ENCODE assay signal across 1 cellular context in genomic region chr6:27178001-27178730, GRCh38.
TF ChIP-seq lines count a peak whose summit lies in the region.

No MANE protein-coding gene starts in this region.

TF ChIP-seq in K562, 482 proteins besides CTCF, POLR2A, EP300 and RAD21 (continued from another document and continues in another):
- TF ChIP-seq CLOCK (CRISPR knock-in tag; IDR thresholded peaks at IDR 0.05; ENCODE audit: borderline replicate concordance), result no peak
- TF ChIP-seq SNIP1 (IDR thresholded peaks at IDR 0.05; ENCODE audit: low read depth), result no peak
- no peak for TF ChIP-seq SAFB (IDR thresholded peaks at IDR 0.05; ENCODE audit: borderline replicate concordance, low read depth, low read length)
- no peak for TF ChIP-seq TARDBP (IDR thresholded peaks at IDR 0.05)
- TF ChIP-seq IRF1 (CRISPR knock-in tag; IDR thresholded peaks at IDR 0.05; ENCODE audit: borderline replicate concordance), result no peak
- TF ChIP-seq GABPB1 (CRISPR knock-in tag; IDR thresholded peaks at IDR 0.05), result no peak
- no peak for TF ChIP-seq THAP7 (CRISPR knock-in tag; IDR thresholded peaks at IDR 0.05)
- no peak for TF ChIP-seq RCOR1 (IDR thresholded peaks at IDR 0.05; ENCODE audit: borderline replicate concordance in 1 of 2, low read depth in 2 of 2, low read length in 2 of 2)
- no peak for TF ChIP-seq ZNF551 (CRISPR knock-in tag; IDR thresholded peaks at IDR 0.05)
- TF ChIP-seq HIVEP1 (CRISPR knock-in tag; IDR thresholded peaks at IDR 0.05), result no peak
- TF ChIP-seq TCFL5 (CRISPR knock-in tag; conservative IDR thresholded peaks at IDR 0.05), result no peak
- no peak for TF ChIP-seq NFYB (IDR thresholded peaks at IDR 0.05; ENCODE audit: extremely low read depth, insufficient read length)
- no peak for TF ChIP-seq GATAD2B (IDR thresholded peaks at IDR 0.05; ENCODE audit: borderline replicate concordance)
- no peak for TF ChIP-seq SUPT5H (IDR thresholded peaks at IDR 0.05)
- TF ChIP-seq RHOXF2B (CRISPR knock-in tag; conservative IDR thresholded peaks at IDR 0.05), result no peak
- TF ChIP-seq SIN3B (IDR thresholded peaks at IDR 0.05; ENCODE audit: low read depth), result no peak
- no peak for TF ChIP-seq FOS (IDR thresholded peaks at IDR 0.05; ENCODE audit: extremely low read depth, insufficient read length)
- peak; percentile 44; the same call in 1 of the 2 replicates for TF ChIP-seq TRIM28 (IDR thresholded peaks at IDR 0.05)
- no peak for TF ChIP-seq NBN (IDR thresholded peaks at IDR 0.05; ENCODE audit: low read depth)
- no peak for TF ChIP-seq ZNF655 (CRISPR knock-in tag; IDR thresholded peaks at IDR 0.05)
- 0 out of 2 replicates have a peak, but pooled peaks have one; percentile 37 for TF ChIP-seq CC2D1A (IDR thresholded peaks at IDR 0.05)
- no peak for TF ChIP-seq NR4A1 (CRISPR knock-in tag; IDR thresholded peaks at IDR 0.05)
- TF ChIP-seq NR4A1 (tag; IDR thresholded peaks at IDR 0.05), result no peak
- no peak for TF ChIP-seq SP2 (IDR thresholded peaks at IDR 0.05; ENCODE audit: extremely low read depth, low read depth, low read length, poor library complexity, severe bottlenecking)
- TF ChIP-seq BHLHE40 (IDR thresholded peaks at IDR 0.05; ENCODE audit: low read length), result no peak
- TF ChIP-seq BCOR (IDR thresholded peaks at IDR 0.05), result no peak
- TF ChIP-seq STAT5B (CRISPR knock-in tag; IDR thresholded peaks at IDR 0.05), result no peak
- no peak for TF ChIP-seq RFX5 (IDR thresholded peaks at IDR 0.05; ENCODE audit: low read depth, low read length)
- TF ChIP-seq SPI1 (IDR thresholded peaks at IDR 0.05; ENCODE audit: borderline replicate concordance, low read depth, low read length), result peak; percentile 95
- TF ChIP-seq ZBTB26 (CRISPR knock-in tag; IDR thresholded peaks at IDR 0.05), result no peak
- no peak for TF ChIP-seq TRIM24 (IDR thresholded peaks at IDR 0.05)
- TF ChIP-seq RNF219 (CRISPR knock-in tag; IDR thresholded peaks at IDR 0.05), result no peak
- no peak for TF ChIP-seq MIER1 (IDR thresholded peaks at IDR 0.05; ENCODE audit: low read depth)
- TF ChIP-seq PYGO2 (tag; IDR thresholded peaks at IDR 0.05), result no peak
- no peak for TF ChIP-seq POLR2AphosphoS5 (IDR thresholded peaks at IDR 0.05; ENCODE audit: control insufficient read depth, insufficient read depth, low read depth, low read length)
- no peak for TF ChIP-seq NCOA2 (IDR thresholded peaks at IDR 0.05; ENCODE audit: partially characterized antibody in 2 of 2)
- TF ChIP-seq TEAD1 (CRISPR knock-in tag; IDR thresholded peaks at IDR 0.05), result 0 out of 4 replicates have a peak, but pooled peaks of 1 of the 2 experiments have one; percentile 17
- no peak for TF ChIP-seq RBM25 (IDR thresholded peaks at IDR 0.05; ENCODE audit: low read depth, low read length, severe bottlenecking)
- TF ChIP-seq CHD7 (IDR thresholded peaks at IDR 0.05; ENCODE audit: low read depth, low read length), result no peak
- no peak for TF ChIP-seq DACH1 (IDR thresholded peaks at IDR 0.05; ENCODE audit: partially characterized antibody)
- no peak for TF ChIP-seq PML (IDR thresholded peaks at IDR 0.05; ENCODE audit: low read length)
- TF ChIP-seq TAF9B (IDR thresholded peaks at IDR 0.05; ENCODE audit: partially characterized antibody), result no peak
- TF ChIP-seq NFIX (CRISPR knock-in tag; IDR thresholded peaks at IDR 0.05; ENCODE audit: low read depth), result no peak
- TF ChIP-seq CREB1 (IDR thresholded peaks at IDR 0.05), result no peak
- TF ChIP-seq CREB1 (CRISPR knock-in tag; IDR thresholded peaks at IDR 0.05), result no peak
